ENCODE assay signal across 8 cellular contexts in the genomic region with DNA sequence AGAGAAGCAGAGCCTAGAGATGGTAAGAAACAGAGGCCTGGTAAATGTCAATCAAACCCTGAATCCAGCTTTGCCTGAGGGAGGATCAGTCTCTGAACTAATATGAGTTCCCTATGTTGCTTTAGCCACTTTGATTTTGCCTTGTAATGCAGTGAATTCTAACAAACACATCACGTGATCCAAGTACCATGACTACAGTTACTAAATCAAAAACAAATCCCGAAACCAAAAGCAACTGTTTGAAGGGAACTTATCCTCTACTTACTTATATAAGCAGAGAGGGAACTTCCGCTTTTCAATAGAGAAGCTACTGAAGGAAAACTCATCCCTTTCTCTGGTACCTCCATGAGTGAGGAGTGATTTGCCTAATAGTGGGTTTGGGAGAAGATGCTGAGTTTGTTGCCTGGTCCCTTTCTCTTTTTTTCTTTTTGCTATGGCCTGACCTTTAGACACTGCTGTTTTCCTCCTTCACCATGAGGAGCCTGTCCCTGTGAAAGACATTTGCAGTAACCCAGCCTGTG. TPM values are rescaled to one million over a fixed set of nuclear protein-coding genes. Genes with fewer than 3 reads are reported as not detected.
A peak's percentile ranks its signal among the peaks of the same experiment; 100 is the strongest.
DNase-seq lines count a peak whose midpoint lies in the region; ATAC-seq and TF ChIP-seq lines count a peak whose summit lies in the region.

No MANE protein-coding gene starts in this region.

- intact Hi-C loops in colonic mucosa (cut with DNase I): no loop called here
- intact Hi-C loops in naive thymus-derived CD4-positive, alpha-beta T cell (cut with micrococcal nuclease): loop anchor here (1.0 kb wide), 3 partner anchors 8 to 13 kb away; a partner anchor contains a TSS

- peak overlapping the region in 1 of 2 donors; percentile 49 for H3K9ac ChIP-seq in colonic mucosa (ENCODE audit: low read depth in 2 of 2, low read length in 2 of 2)

- CTCF ChIA-PET in naive thymus-derived CD4-positive, alpha-beta T cell (lab: Charles Lee): interaction anchor here (0.6 to 2.7 kb wide), 4 partner anchors 8 to 119 kb away, joined by 3 to 18 read pairs (median 4); no protein-coding TSS in a partner anchor

- no peak for TF ChIP-seq POLR2A in NB4 (IDR thresholded peaks at IDR 0.05; ENCODE audit: extremely low read depth, insufficient read length)

- no peaks in the 10 kb centered on the region for H3K36me3 ChIP-seq in colonic mucosa
- H3K36me3 ChIP-seq in naive thymus-derived CD4-positive, alpha-beta T cell (ENCODE audit: control insufficient read depth in 2 of 3, insufficient read depth in 3 of 3, low read length in 3 of 3): no peaks in the 10 kb centered on the region

- no peaks in the 10 kb centered on the region for H3K9me3 Mint-ChIP-seq in naive thymus-derived CD4-positive, alpha-beta T cell

- H3K4me1 Mint-ChIP-seq in naive thymus-derived CD4-positive, alpha-beta T cell: peaks cover 14 to 37% (median 34%) of the 10 kb centered on the region in 7 donors

- no peaks in the 10 kb centered on the region for H3K4me1 ChIP-seq in colonic mucosa
- H3K4me1 ChIP-seq in naive thymus-derived CD4-positive, alpha-beta T cell (ENCODE audit: control insufficient read depth in 2 of 2, insufficient read depth in 2 of 2, low read length in 2 of 2): peaks cover 2 to 29% of the 10 kb centered on the region in 2 donors

- H3K27me3 ChIP-seq in colonic mucosa: no peaks in the 10 kb centered on the region
- no peaks in the 10 kb centered on the region for H3K27me3 ChIP-seq in naive thymus-derived CD4-positive, alpha-beta T cell (ENCODE audit: control insufficient read depth in 2 of 2, insufficient read depth in 2 of 2, low read length in 2 of 2)

- H3K27ac ChIP-seq in colonic mucosa: peak overlapping the region; percentile 71
- H3K27ac ChIP-seq in naive thymus-derived CD4-positive, alpha-beta T cell (ENCODE audit: low read depth, low read length): peak overlapping the region; percentile 76

- ATAC-seq in GM21528 (IDR thresholded peaks at IDR 0.05; ENCODE audit: low FRiP score, unreplicated experiment): peak; percentile 70
- peak; percentile 94 for ATAC-seq in naive thymus-derived CD4-positive, alpha-beta T cell

- no peaks in the 10 kb centered on the region for H3K27me3 Mint-ChIP-seq in naive thymus-derived CD4-positive, alpha-beta T cell

- peak overlapping the region; percentile 2 to 73 (median 62) for H3K4me3 Mint-ChIP-seq in naive thymus-derived CD4-positive, alpha-beta T cell

- H3K4me3 ChIP-seq in NB4 (ENCODE audit: low read depth, low read length) (no peak overlapping the region), colonic mucosa (no peak overlapping the region)
- peak overlapping the region; percentile 8 for H3K4me3 ChIP-seq in naive thymus-derived CD4-positive, alpha-beta T cell (ENCODE audit: low read length)

- DNase-seq in ELR (ENCODE audit: low read depth): peak; percentile 32
- DNase-seq in NB4 (ENCODE audit: low read depth): peak; percentile 39
- DNase-seq in colonic mucosa: no peak
- peak in 7 of 9 donors; percentile 53 to 81 (median 74) for DNase-seq in naive thymus-derived CD4-positive, alpha-beta T cell
- no peak for DNase-seq in NCI-H510A treated with DMSO at 0.1 percent for 48 hours (lab: John Stamatoyannopoulos, UW)
- DNase-seq in NCI-H446 treated with DMSO at 0.1 percent for 48 hours (lab: John Stamatoyannopoulos, UW): no peak
- no peak for DNase-seq in SW 1271 (lab: John Stamatoyannopoulos, UW)

- POLR2A ChIA-PET in naive thymus-derived CD4-positive, alpha-beta T cell (lab: Charles Lee): interaction anchor here (1.2 to 2.3 kb wide), 5 partner anchors 9 to 122 kb away, joined by 3 to 8 read pairs (median 5); a partner anchor contains a TSS

- H3K27ac Mint-ChIP-seq in naive thymus-derived CD4-positive, alpha-beta T cell: peak overlapping the region; percentile 91 to 98 (median 95)

- TF ChIP-seq CTCF in NB4 (IDR thresholded peaks at IDR 0.05; ENCODE audit: low read depth, low read length): no peak
- TF ChIP-seq CTCF in colonic mucosa (IDR thresholded peaks at IDR 0.05): no peak

- H3K36me3 Mint-ChIP-seq in naive thymus-derived CD4-positive, alpha-beta T cell: no peaks in the 10 kb centered on the region

- no peaks in the 10 kb centered on the region for H3K9me3 ChIP-seq in colonic mucosa
- no peaks in the 10 kb centered on the region for H3K9me3 ChIP-seq in naive thymus-derived CD4-positive, alpha-beta T cell (ENCODE audit: control insufficient read depth in 2 of 3, low read length in 3 of 3)

RNA-seq across cellular contexts. Expression of a gene that starts 7.7 kb away (rescaled TPM):
- 10 to 100 TPM; 25.7 to 34.9 TPM for total RNA-seq in colonic mucosa
- total RNA-seq in naive thymus-derived CD4-positive, alpha-beta T cell: 10 to 100 TPM; 36.7 to 43.8 (median 38.8) TPM
- polyA plus RNA-seq in naive thymus-derived CD4-positive, alpha-beta T cell: 10 to 100 TPM in 1 of 2 donors, 1 to 10 TPM in 1; 9.7 to 10.7 TPM

RNA-seq across cellular contexts. Expression of a gene that starts 23.1 kb away (rescaled TPM):
- total RNA-seq in colonic mucosa: 10 to 100 TPM in 1 of 2 donors, 1 to 10 TPM in 1; 9.2 to 10.2 TPM
- 10 to 100 TPM in 3 of 5 experiments, 1 to 10 TPM in 2; 5.2 to 13.0 (median 10.2) TPM for total RNA-seq in naive thymus-derived CD4-positive, alpha-beta T cell
- 1 to 10 TPM; 4.2 to 8.8 TPM for polyA plus RNA-seq in naive thymus-derived CD4-positive, alpha-beta T cell

Comparison
In these comparisons a context has a peak if more than half of its experiments do, and no peak if none do; other contexts are left out.
1. DNase-seq: peak in ELR (single experiment), NB4 (single experiment) and naive thymus-derived CD4-positive, alpha-beta T cell (7 of 9); none in colonic mucosa (single experiment), NCI-H510A treated with DMSO at 0.1 percent for 48 hours (single experiment), NCI-H446 treated with DMSO at 0.1 percent for 48 hours (single experiment) and SW 1271 (0 of 2).